Comparison of ENCODE assay signal across 33 cellular contexts in genomic region chr6:94733066-94733465, GRCh38.
"Had no signal": no experiment of that assay in that cellular context is flagged by ENCODE, and none has a peak within 500 bp of the region (broad histone marks: within the 10 kb centered on the region; RNA-seq: fewer than 3 reads in every experiment).

No MANE protein-coding gene starts in this region.

- H3K4me3 Mint-ChIP-seq: activated CD4-positive, alpha-beta memory T cell treated with anti-CD3 and anti-CD28 coated beads for 36 hours; activated CD4-positive, alpha-beta T cell treated with anti-CD3 and anti-CD28 coated beads, Interleukin-2, amount 10 ng/mL, durations not matched to agents 24 days and 14 days; activated naive CD4-positive, alpha-beta T cell treated with anti-CD3 and anti-CD28 coated beads, Interleukin-2, amount 10 ng/mL, durations not matched to agents 7 days and 5 days; activated naive CD8-positive, alpha-beta T cell treated with anti-CD3 and anti-CD28 coated beads, Interleukin-2, amount 10 ng/mL, durations not matched to agents 7 days and 5 days; activated T-helper 1 cell treated with anti-CD3 and anti-CD28 coated beads, Interleukin-12 subunit alpha, Interleukin-12 subunit beta, Interleukin-2, Interleukin-4 antibody, amounts not matched to agents 30 ng/mL and 10 ng/mL and 1 ng/mL, durations not matched to agents 14 hours and 24 hours and 36 hours; brain; naive thymus-derived CD4-positive, alpha-beta T cell; neural crest cell; stimulated activated memory B cell treated with anti-CD40 and anti-IgM and Interleukin-4, amounts not matched to agents 10 μg/mL and 1 μg/mL and 100 μg/mL, for 72 hours; stimulated activated naive CD8-positive, alpha-beta T cell treated with anti-CD3 and anti-CD28 coated beads, Interleukin-15, amount 100 ng/mL, for 72 hours; T-helper 2 cell treated with Interferon-gamma antibody and Interleukin-4, amounts not matched to agents 5 μg/mL and 100 μg/mL, for 36 hours had no signal

- H3K36me3 ChIP-seq: ascending aorta, cardiac muscle cell, colonic mucosa, pancreas, upper lobe of left lung had no signal

- H3K9me3 ChIP-seq: ascending aorta, colonic mucosa, pancreas, psoas muscle had no signal

- H3K4me3 ChIP-seq: ascending aorta, cardiac muscle cell, colonic mucosa, pancreas, psoas muscle, smooth muscle cell, upper lobe of left lung had no signal

- H3K36me3 Mint-ChIP-seq: activated CD4-positive, alpha-beta memory T cell treated with anti-CD3 and anti-CD28 coated beads for 36 hours; activated naive CD4-positive, alpha-beta T cell treated with anti-CD3 and anti-CD28 coated beads, Interleukin-2, amount 10 ng/mL, durations not matched to agents 7 days and 5 days; activated naive CD8-positive, alpha-beta T cell treated with anti-CD3 and anti-CD28 coated beads, Interleukin-2, amount 10 ng/mL, durations not matched to agents 7 days and 5 days; brain; stimulated activated memory B cell treated with anti-CD40 and anti-IgM and Interleukin-4, amounts not matched to agents 10 μg/mL and 1 μg/mL and 100 μg/mL, for 72 hours had no signal

- H3K27me3 ChIP-seq: ascending aorta, cardiac muscle cell, colonic mucosa, pancreas, upper lobe of left lung had no signal

- H3K9me3 Mint-ChIP-seq: activated CD4-positive, alpha-beta T cell treated with anti-CD3 and anti-CD28 coated beads, Interleukin-2, amount 10 ng/mL, durations not matched to agents 24 days and 14 days had no signal

- H3K27ac ChIP-seq: ascending aorta, cardiac muscle cell, colonic mucosa, pancreas, psoas muscle, upper lobe of left lung, VCaP had no signal

- H3K4me1 ChIP-seq: ascending aorta, colonic mucosa, pancreas, psoas muscle, upper lobe of left lung had no signal

- H3K4me1 Mint-ChIP-seq: activated CD4-positive, alpha-beta T cell treated with anti-CD3 and anti-CD28 coated beads, Interleukin-2, amount 10 ng/mL, durations not matched to agents 24 days and 14 days; activated naive CD4-positive, alpha-beta T cell treated with anti-CD3 and anti-CD28 coated beads, Interleukin-2, amount 10 ng/mL, durations not matched to agents 7 days and 5 days; activated naive CD8-positive, alpha-beta T cell treated with anti-CD3 and anti-CD28 coated beads, Interleukin-2, amount 10 ng/mL, durations not matched to agents 7 days and 5 days; brain; naive thymus-derived CD4-positive, alpha-beta T cell; neural crest cell; stimulated activated memory B cell treated with anti-CD40 and anti-IgM and Interleukin-4, amounts not matched to agents 10 μg/mL and 1 μg/mL and 100 μg/mL, for 72 hours; stimulated activated naive CD8-positive, alpha-beta T cell treated with anti-CD3 and anti-CD28 coated beads, Interleukin-15, amount 100 ng/mL, for 72 hours had no signal

- ATAC-seq: activated CD4-positive, CD25-positive, alpha-beta regulatory T cell treated with anti-CD3 and anti-CD28 coated beads, Interleukin-2, amount 50 U/mL, for 24 hours; left cardiac atrium; naive thymus-derived CD4-positive, alpha-beta T cell; pancreas; psoas muscle; stimulated activated memory B cell treated with anti-CD40 and anti-IgM and Interleukin-4, amounts not matched to agents 10 μg/mL and 1 μg/mL and 100 μg/mL, for 72 hours; stimulated activated naive CD8-positive, alpha-beta T cell treated with anti-CD3 and anti-CD28 coated beads, Interleukin-15, amount 100 ng/mL, for 72 hours had no signal

- H3K27me3 Mint-ChIP-seq: activated CD4-positive, alpha-beta memory T cell treated with anti-CD3 and anti-CD28 coated beads for 36 hours; activated CD4-positive, alpha-beta T cell treated with anti-CD3 and anti-CD28 coated beads, Interleukin-2, amount 10 ng/mL, durations not matched to agents 24 days and 14 days; activated naive CD4-positive, alpha-beta T cell treated with anti-CD3 and anti-CD28 coated beads, Interleukin-2, amount 10 ng/mL, durations not matched to agents 7 days and 5 days; activated naive CD8-positive, alpha-beta T cell treated with anti-CD3 and anti-CD28 coated beads, Interleukin-2, amount 10 ng/mL, durations not matched to agents 7 days and 5 days; brain; naive thymus-derived CD4-positive, alpha-beta T cell; stimulated activated memory B cell treated with anti-CD40 and anti-IgM and Interleukin-4, amounts not matched to agents 10 μg/mL and 1 μg/mL and 100 μg/mL, for 72 hours; stimulated activated naive CD8-positive, alpha-beta T cell treated with anti-CD3 and anti-CD28 coated beads, Interleukin-15, amount 100 ng/mL, for 72 hours had no signal

- H3K27ac Mint-ChIP-seq: activated CD4-positive, alpha-beta memory T cell treated with anti-CD3 and anti-CD28 coated beads for 36 hours; activated CD4-positive, alpha-beta T cell treated with anti-CD3 and anti-CD28 coated beads, Interleukin-2, amount 10 ng/mL, durations not matched to agents 24 days and 14 days; activated naive CD4-positive, alpha-beta T cell treated with anti-CD3 and anti-CD28 coated beads, Interleukin-2, amount 10 ng/mL, durations not matched to agents 7 days and 5 days; activated naive CD8-positive, alpha-beta T cell treated with anti-CD3 and anti-CD28 coated beads, Interleukin-2, amount 10 ng/mL, durations not matched to agents 7 days and 5 days; activated T-helper 1 cell treated with anti-CD3 and anti-CD28 coated beads, Interleukin-12 subunit alpha, Interleukin-12 subunit beta, Interleukin-2, Interleukin-4 antibody, amounts not matched to agents 30 ng/mL and 10 ng/mL and 1 ng/mL, durations not matched to agents 14 hours and 24 hours and 36 hours; brain; naive thymus-derived CD4-positive, alpha-beta T cell; stimulated activated memory B cell treated with anti-CD40 and anti-IgM and Interleukin-4, amounts not matched to agents 10 μg/mL and 1 μg/mL and 100 μg/mL, for 72 hours; stimulated activated naive CD8-positive, alpha-beta T cell treated with anti-CD3 and anti-CD28 coated beads, Interleukin-15, amount 100 ng/mL, for 72 hours; T-helper 2 cell treated with Interferon-gamma antibody and Interleukin-4, amounts not matched to agents 5 μg/mL and 100 μg/mL, for 36 hours had no signal

- DNase-seq: activated CD4-positive, alpha-beta memory T cell treated with anti-CD3 and anti-CD28 coated beads for 36 hours; activated CD4-positive, alpha-beta T cell treated with anti-CD3 and anti-CD28 coated beads, Interleukin-2, amount 10 ng/mL, durations not matched to agents 24 days and 14 days; activated CD8-positive, alpha-beta memory T cell treated with anti-CD3 and anti-CD28 coated beads, Interleukin-2, amount 50 U/mL, for 4 hours; activated gamma-delta T cell; activated naive CD4-positive, alpha-beta T cell treated with anti-CD3 and anti-CD28 coated beads, Interleukin-2, amount 10 ng/mL, durations not matched to agents 7 days and 5 days; activated naive CD8-positive, alpha-beta T cell treated with anti-CD3 and anti-CD28 coated beads, Interleukin-2, amount 10 ng/mL, durations not matched to agents 7 days and 5 days; activated T-cell treated with anti-CD3 and anti-CD28 coated beads, Interleukin-2, amount 50 U/mL, for 1 hour; cerebellar nuclear complex; colonic mucosa; effector CD8-positive, alpha-beta T cell; islet precursor cell; left cardiac atrium; midbrain; naive thymus-derived CD4-positive, alpha-beta T cell; nucleus accumbens; pancreas; psoas muscle; stimulated activated CD4-positive, alpha-beta T cell treated with anti-CD3 and anti-CD28 coated beads, Interleukin-1b, Interleukin-23, amount 100 ng/mL, for 48 hours; stimulated activated CD4-positive, alpha-beta T cell treated with anti-CD3 and anti-CD28 coated beads, Interleukin-4, amount 100 ng/mL, for 4 hours; stimulated activated CD8-positive, alpha-beta memory T cell treated with anti-CD3 and anti-CD28 coated beads, Interleukin-4, amount 100 ng/mL, for 48 hours; stimulated activated naive CD8-positive, alpha-beta T cell treated with anti-CD3 and anti-CD28 coated beads, Interleukin-15, amount 100 ng/mL, for 72 hours; substantia nigra; upper lobe of left lung had no signal

- H3K4me2 ChIP-seq: smooth muscle cell had no signal
